Comparison of ENCODE assay signal across 12 cellular contexts in genomic region chr14:102893452-102893851, GRCh38. TPM values are rescaled to one million over a fixed set of nuclear protein-coding genes. Genes with fewer than 3 reads are reported as not detected.
DNase-seq lines count a peak whose midpoint lies in the region; ATAC-seq and TF ChIP-seq lines count a peak whose summit lies in the region.
"Had no signal": no experiment of that assay in that cellular context is flagged by ENCODE, and none has a peak within 500 bp of the region (broad histone marks: within the 10 kb centered on the region; RNA-seq: fewer than 3 reads in every experiment).

No MANE protein-coding gene starts in this region.

- H3K9me3 ChIP-seq in osteoblast (ENCODE audit: low read depth, low read length) (no peaks in the 10 kb centered on the region), esophagus squamous epithelium (no peaks in the 10 kb centered on the region), thyroid gland (no peaks in the 10 kb centered on the region)

- no peaks in the 10 kb centered on the region for H3K79me2 ChIP-seq in osteoblast (ENCODE audit: insufficient read depth, low read length)

- H3K27me3 ChIP-seq in osteoblast (ENCODE audit: insufficient read depth, low read length) (no peaks in the 10 kb centered on the region), esophagus squamous epithelium (no peaks in the 10 kb centered on the region), thyroid gland (no peaks in the 10 kb centered on the region)

- H2AFZ ChIP-seq in osteoblast (ENCODE audit: low read length) = no peak overlapping the region

- H3K36me3 ChIP-seq in osteoblast (ENCODE audit: insufficient read depth, low read length) (peaks cover 19% of the 10 kb centered on the region), esophagus squamous epithelium (peaks cover 0 to 73% (median 4%) of the 10 kb centered on the region in 3 donors), thyroid gland (no peaks in the 10 kb centered on the region)

- peak overlapping the region; percentile 58 for H3K4me2 ChIP-seq in osteoblast (ENCODE audit: insufficient read depth, low read length)

- TF ChIP-seq POLR2A in esophagus squamous epithelium (IDR thresholded peaks at IDR 0.05) (no peak), thyroid gland (IDR thresholded peaks at IDR 0.05) (no peak)

- intact Hi-C loops in esophagus squamous epithelium (cut with DNase I) (no loop called here), thyroid gland (cut with DNase I) (no loop called here)

- peak overlapping the region; percentile 47 for H3K27ac ChIP-seq in osteoblast (ENCODE audit: low read depth, low read length)
- no peak overlapping the region for H3K27ac ChIP-seq in esophagus squamous epithelium
- H3K27ac ChIP-seq in thyroid gland = no peak overlapping the region
- H3K27ac ChIP-seq: RWPE1 had no signal

- H3K4me1 ChIP-seq in osteoblast (ENCODE audit: insufficient read depth, low read length) = peaks cover 17% of the 10 kb centered on the region
- peaks cover 0 to 14% (median 0%) of the 10 kb centered on the region in 3 donors for H3K4me1 ChIP-seq in esophagus squamous epithelium
- H3K4me1 ChIP-seq in thyroid gland = peaks cover 3 to 18% of the 10 kb centered on the region in 2 donors

- TF ChIP-seq CTCF in AG09319 (IDR thresholded peaks at IDR 0.05; ENCODE audit: low read depth, low read length) = no peak
- TF ChIP-seq CTCF in osteoblast (IDR thresholded peaks at IDR 0.05; ENCODE audit: extremely low read depth, low read depth, low read length) = no peak
- no peak for TF ChIP-seq CTCF in esophagus squamous epithelium (IDR thresholded peaks at IDR 0.05)
- TF ChIP-seq CTCF in thyroid gland (IDR thresholded peaks at IDR 0.05) = no peak

- peaks cover 6% of the 10 kb centered on the region for H4K20me1 ChIP-seq in osteoblast (ENCODE audit: insufficient read depth, low read length)

- peak; percentile 62 for DNase-seq in AG09319 (ENCODE audit: extremely low read depth, low read depth)
- peak; percentile 99 for DNase-seq in SK-MEL-5 (ENCODE audit: low read depth, low spot score)
- DNase-seq in foreskin melanocyte = peak; percentile 91
- DNase-seq in osteoblast (ENCODE audit: insufficient read length, low spot score, missing footprints) = peak; percentile 95
- DNase-seq in stimulated activated naive CD4-positive, alpha-beta T cell treated with Interleukin-2 at 50 U/mL for 16 hours (lab: John Stamatoyannopoulos, UW) = no peak
- no peak for DNase-seq in esophagus squamous epithelium (lab: John Stamatoyannopoulos, UW)
- DNase-seq in thyroid gland = no peak
- DNase-seq: activated CD4-positive, alpha-beta T cell treated with anti-CD3 and anti-CD28 coated beads for 4 hours; NCI-H2029 treated with DMSO at 0.1 percent for 48 hours had no signal

- 65 to 76% methylated on average over 9 of the region's 9 CpGs for WGBS in esophagus squamous epithelium, 2 donors
- 71 to 76% methylated on average over 9 of the region's 9 CpGs for WGBS in thyroid gland, 2 donors

- ATAC-seq in HG03469 (IDR thresholded peaks at IDR 0.05; ENCODE audit: unreplicated experiment) = no peak
- ATAC-seq: natural killer cell treated with Interleukin-12 subunit alpha and Interleukin-12 subunit beta and Interleukin-15 and Interleukin-18, amount 100 ng/mL, for 72 hours had no signal

- in situ Hi-C loops in SK-MEL-5 (cut with HindIII; ENCODE audit: low pct_unique_long_range_greater_than_20kb, low sequenced_read_pairs) = no loop called here

- H3K4me3 ChIP-seq in osteoblast (ENCODE audit: insufficient read depth, low read length) (no peak overlapping the region), esophagus squamous epithelium (no peak overlapping the region), thyroid gland (replicated peaks in 1 of 3) (no peak overlapping the region)

RNA-seq across cellular contexts. Expression of gene AMN, which starts 29.0 kb away (rescaled TPM):
- 0.13 TPM in 1 of 2 replicates, not detected in the other for total RNA-seq in SK-MEL-5 (2014; rRNA removed; shearing (Covaris generic))
- 0.12 TPM in 1 of 2 replicates, not detected in the other for polyA plus RNA-seq in SK-MEL-5 (2015; cell fraction: cytosol; rRNA removed)
- 0.09 and 1.1 TPM in 2 replicates for polyA plus RNA-seq in SK-MEL-5 (2015; cell fraction: nucleus; rRNA removed)
- under 0.01 and 0.29 TPM in 2 replicates for total RNA-seq in osteoblast
- total RNA-seq in esophagus squamous epithelium = 10 to 100 TPM in 3 of 4 donors, 1 to 10 TPM in 1; 7.6 to 24.0 (median 19.7) TPM
- total RNA-seq in thyroid gland = 10 to 100 TPM in 1 of 4 donors, 1 to 10 TPM in 3; 1.3 to 18.8 (median 3.3) TPM

Comparison
In these comparisons a context has a peak if more than half of its experiments do, and no peak if none do; other contexts are left out.
1. DNase-seq: peak in AG09319 (single experiment), SK-MEL-5 (single experiment), foreskin melanocyte (single experiment) and osteoblast (single experiment); none in stimulated activated naive CD4-positive, alpha-beta T cell treated with Interleukin-2 at 50 U/mL for 16 hours (single experiment), esophagus squamous epithelium (single experiment) and thyroid gland (0 of 2).